In the genomic region with DNA sequence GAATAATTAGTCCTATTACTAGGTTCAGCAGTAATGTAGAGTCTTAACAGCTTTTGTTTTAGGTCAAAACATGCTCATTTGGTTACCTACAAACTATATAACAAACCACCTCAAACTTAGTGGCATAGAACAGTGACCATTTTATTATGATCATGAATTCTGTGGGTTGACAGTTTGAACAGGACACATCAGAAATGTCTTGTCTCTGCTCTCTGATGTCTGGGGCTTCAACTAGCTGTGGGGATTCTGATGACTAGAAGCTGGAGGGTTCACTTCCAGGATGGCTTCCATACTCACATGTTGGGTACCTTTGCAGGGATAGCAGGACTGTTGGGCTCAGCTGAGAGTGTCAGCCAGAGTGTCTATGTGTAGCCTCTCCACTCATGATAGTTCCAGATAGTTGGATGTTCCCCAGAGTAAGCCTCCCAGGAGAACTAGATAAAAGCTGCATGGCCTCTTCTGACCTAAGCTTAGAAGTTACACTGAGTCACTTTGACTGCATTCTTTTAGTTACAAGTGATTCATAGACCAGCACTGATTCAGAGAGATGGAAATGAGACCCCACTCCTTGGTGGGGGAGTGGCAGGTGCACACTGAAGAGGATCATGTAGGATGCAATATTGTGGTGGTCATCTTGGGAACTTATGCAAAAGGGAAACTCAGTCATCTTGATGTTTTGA, we compare ENCODE assay signal across 9 cellular contexts. TPM values are rescaled to one million over a fixed set of nuclear protein-coding genes. Genes with fewer than 3 reads are reported as not detected.
DNase-seq lines count a peak whose midpoint lies in the region; ATAC-seq lines count a peak whose summit lies in the region.
"Had no signal": no experiment of that assay in that cellular context is flagged by ENCODE, and none has a peak within 500 bp of the region (broad histone marks: within the 10 kb centered on the region; RNA-seq: fewer than 3 reads in every experiment).

No MANE protein-coding gene starts in this region.

- H3K4me1 Mint-ChIP-seq in activated T-cell treated with anti-CD3 and anti-CD28 coated beads, Interleukin-2, amount 50 U/mL, for 4 hours (ENCODE audit: low read depth): peaks cover 77% of the 10 kb centered on the region
- peaks cover 62% of the 10 kb centered on the region for H3K4me1 Mint-ChIP-seq in stimulated activated effector memory CD8-positive, alpha-beta T cell treated with anti-CD3 and anti-CD28 coated beads, Interleukin-12 subunit alpha, Interleukin-12 subunit beta, amount 100 ng/mL, for 72 hours

- intact Hi-C loops in left cardiac atrium (cut with DNase I): no loop called here

- peak; percentile 89 to 90 for ATAC-seq in activated T-cell treated with anti-CD3 and anti-CD28 coated beads, Interleukin-2, amount 50 U/mL, for 4 hours
- ATAC-seq in left cardiac atrium (peak; percentile 63 to 93), HG03175 (IDR thresholded peaks at IDR 0.05; ENCODE audit: unreplicated experiment) (no peak)
- peak; percentile 95 for ATAC-seq in stimulated activated effector memory CD8-positive, alpha-beta T cell treated with anti-CD3 and anti-CD28 coated beads, Interleukin-12 subunit alpha, Interleukin-12 subunit beta, amount 100 ng/mL, for 72 hours

- no peak for DNase-seq in activated T-cell treated with anti-CD3 and anti-CD28 coated beads, Interleukin-2, amount 50 U/mL, for 4 hours
- DNase-seq in activated T-cell treated with anti-CD3 and anti-CD28 coated beads for 4 hours: no peak
- peak; percentile 29 for DNase-seq in T1000 (lab: John Stamatoyannopoulos, UW)
- no peak for DNase-seq in left cardiac atrium
- no peak for DNase-seq in stimulated activated effector memory CD8-positive, alpha-beta T cell treated with anti-CD3 and anti-CD28 coated beads, Interleukin-12 subunit alpha, Interleukin-12 subunit beta, amount 100 ng/mL, for 72 hours (ENCODE audit: low spot score in 2 of 2)
- no peak for DNase-seq in NCI-H1105 (lab: John Stamatoyannopoulos, UW)
- no peak for DNase-seq in mesenteric fat pad (ENCODE audit: low spot score)
- DNase-seq: kidney had no signal

- peak overlapping the region; percentile 19 for H3K4me3 Mint-ChIP-seq in activated T-cell treated with anti-CD3 and anti-CD28 coated beads, Interleukin-2, amount 50 U/mL, for 4 hours
- peak overlapping the region; percentile 17 for H3K4me3 Mint-ChIP-seq in stimulated activated effector memory CD8-positive, alpha-beta T cell treated with anti-CD3 and anti-CD28 coated beads, Interleukin-12 subunit alpha, Interleukin-12 subunit beta, amount 100 ng/mL, for 72 hours

- H3K27me3 Mint-ChIP-seq in activated T-cell treated with anti-CD3 and anti-CD28 coated beads, Interleukin-2, amount 50 U/mL, for 4 hours (ENCODE audit: low read depth): no peaks in the 10 kb centered on the region

- peak overlapping the region; percentile 76 for H3K27ac Mint-ChIP-seq in stimulated activated effector memory CD8-positive, alpha-beta T cell treated with anti-CD3 and anti-CD28 coated beads, Interleukin-12 subunit alpha, Interleukin-12 subunit beta, amount 100 ng/mL, for 72 hours

- peaks cover 5% of the 10 kb centered on the region for H3K36me3 Mint-ChIP-seq in activated T-cell treated with anti-CD3 and anti-CD28 coated beads, Interleukin-2, amount 50 U/mL, for 4 hours (ENCODE audit: insufficient read depth)
- H3K36me3 Mint-ChIP-seq in stimulated activated effector memory CD8-positive, alpha-beta T cell treated with anti-CD3 and anti-CD28 coated beads, Interleukin-12 subunit alpha, Interleukin-12 subunit beta, amount 100 ng/mL, for 72 hours: no peaks in the 10 kb centered on the region

- no peaks in the 10 kb centered on the region for H3K9me3 Mint-ChIP-seq in activated T-cell treated with anti-CD3 and anti-CD28 coated beads, Interleukin-2, amount 50 U/mL, for 4 hours
- no peaks in the 10 kb centered on the region for H3K9me3 Mint-ChIP-seq in stimulated activated effector memory CD8-positive, alpha-beta T cell treated with anti-CD3 and anti-CD28 coated beads, Interleukin-12 subunit alpha, Interleukin-12 subunit beta, amount 100 ng/mL, for 72 hours

RNA-seq across cellular contexts. Expression of a gene that starts 32.6 kb away (rescaled TPM):
- total RNA-seq in activated T-cell treated with anti-CD3 and anti-CD28 coated beads, Interleukin-2, amount 50 U/mL, for 4 hours: 10 to 100 TPM; 12.6 to 14.2 (median 12.7) TPM
- 10 to 100 TPM; 29.3 to 38.6 TPM for total RNA-seq in left cardiac atrium
- total RNA-seq in mesenteric fat pad: 12.2 TPM
